ENCODE assay signal across 15 cellular contexts in the genomic region with DNA sequence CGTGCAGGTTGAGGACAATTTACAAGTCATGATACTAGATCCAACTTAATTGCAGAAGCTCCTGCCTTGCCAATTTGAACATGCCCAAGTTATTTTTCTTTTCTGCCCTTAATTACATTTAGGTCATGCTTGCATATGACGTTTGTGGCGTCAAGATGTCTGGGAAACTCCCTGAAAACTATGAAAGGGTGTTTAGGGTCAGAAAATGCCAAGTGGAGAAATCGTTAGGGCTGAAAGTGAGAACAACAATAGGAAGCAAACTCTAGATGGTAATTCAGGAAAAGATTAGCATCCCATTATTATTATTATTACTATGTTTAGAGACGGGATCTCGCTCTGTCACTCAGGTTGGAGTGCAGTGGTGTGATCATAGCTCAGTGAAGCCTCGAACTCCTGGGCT.
"Had no signal": no experiment of that assay in that cellular context is flagged by ENCODE, and none has a peak within 500 bp of the region (broad histone marks: within the 10 kb centered on the region; RNA-seq: fewer than 3 reads in every experiment).

No MANE protein-coding gene starts in this region.

- H3K4me3 Mint-ChIP-seq: activated CD4-positive, alpha-beta memory T cell treated with anti-CD3 and anti-CD28 coated beads, Interleukin-2, amount 10 ng/mL, durations not matched to agents 7 days and 5 days; activated CD4-positive, alpha-beta T cell treated with anti-CD3 and anti-CD28 coated beads for 36 hours; activated T-helper 1 cell treated with anti-CD3 and anti-CD28 coated beads, Interleukin-12 subunit alpha, Interleukin-12 subunit beta, Interleukin-2, Interleukin-4 antibody, amounts not matched to agents 30 ng/mL and 10 ng/mL and 1 ng/mL, durations not matched to agents 14 hours and 24 hours and 36 hours; neural progenitor cell had no signal

- H3K4me1 Mint-ChIP-seq: neural progenitor cell had no signal

- DNase-seq: activated CD4-positive, alpha-beta memory T cell treated with anti-CD3 and anti-CD28 coated beads, Interleukin-2, amount 10 ng/mL, durations not matched to agents 7 days and 5 days; activated CD4-positive, alpha-beta T cell treated with anti-CD3 and anti-CD28 coated beads for 36 hours; activated CD8-positive, alpha-beta memory T cell treated with anti-CD3 and anti-CD28 coated beads, Interleukin-2, amount 50 U/mL, for 4 hours; activated naive CD4-positive, alpha-beta T cell; aorta; foreskin keratinocyte; head of caudate nucleus; left colon; mesenchymal stem cell; pancreas; stimulated activated CD4-positive, alpha-beta T cell treated with anti-CD3 and anti-CD28 coated beads, Interleukin-15, amount 100 ng/mL, for 24 hours had no signal

- H3K36me3 ChIP-seq: breast epithelium, neural progenitor cell, pancreas had no signal

- FAIRE-seq: pancreas, urothelium cell line had no signal

- H3K4me2 ChIP-seq: neural progenitor cell had no signal

- H3K27ac Mint-ChIP-seq: activated CD4-positive, alpha-beta memory T cell treated with anti-CD3 and anti-CD28 coated beads, Interleukin-2, amount 10 ng/mL, durations not matched to agents 7 days and 5 days; activated CD4-positive, alpha-beta T cell treated with anti-CD3 and anti-CD28 coated beads for 36 hours; activated T-helper 1 cell treated with anti-CD3 and anti-CD28 coated beads, Interleukin-12 subunit alpha, Interleukin-12 subunit beta, Interleukin-2, Interleukin-4 antibody, amounts not matched to agents 30 ng/mL and 10 ng/mL and 1 ng/mL, durations not matched to agents 14 hours and 24 hours and 36 hours; neural progenitor cell had no signal

- H3K9me3 ChIP-seq: pancreas had no signal

- H3K36me3 Mint-ChIP-seq: neural progenitor cell had no signal

- H2AFZ ChIP-seq: neural progenitor cell had no signal

- H3K4me1 ChIP-seq: breast epithelium, neural progenitor cell, pancreas had no signal

- H3K27me3 ChIP-seq: breast epithelium, foreskin keratinocyte, neural progenitor cell, pancreas had no signal

- H3K27ac ChIP-seq: breast epithelium, foreskin keratinocyte, neural progenitor cell, pancreas had no signal

- H3K4me3 ChIP-seq: breast epithelium, neural progenitor cell, pancreas had no signal

- H3K27me3 Mint-ChIP-seq: activated CD4-positive, alpha-beta T cell treated with anti-CD3 and anti-CD28 coated beads for 36 hours had no signal

- H3K9me3 Mint-ChIP-seq: neural progenitor cell had no signal

- H3K9ac ChIP-seq: neural progenitor cell had no signal

- ATAC-seq: activated CD4-positive, alpha-beta T cell treated with anti-CD3 and anti-CD28 coated beads for 36 hours; foreskin keratinocyte; left colon; pancreas had no signal
